17 cellular contexts compared by ENCODE assay signal in genomic region chr1:222552882-222553281, GRCh38. TPM values are rescaled to one million over a fixed set of nuclear protein-coding genes. Genes with fewer than 3 reads are reported as not detected.
"Had no signal": no experiment of that assay in that cellular context is flagged by ENCODE, and none has a peak within 500 bp of the region (broad histone marks: within the 10 kb centered on the region; RNA-seq: fewer than 3 reads in every experiment).

No MANE protein-coding gene starts in this region.

- H3K27ac ChIP-seq: dorsolateral prefrontal cortex, epithelial cell of prostate, gastroesophageal sphincter, heart right ventricle, neutrophil, parathyroid adenoma, sigmoid colon, spleen, thyroid gland, WERI-Rb-1 had no signal

- H3K4me3 ChIP-seq: dorsolateral prefrontal cortex, gastroesophageal sphincter, heart right ventricle, sigmoid colon, spleen, thyroid gland had no signal

- H3K27me3 ChIP-seq: dorsolateral prefrontal cortex, gastroesophageal sphincter, sigmoid colon, spleen, thyroid gland had no signal

- H3K9me3 ChIP-seq: gastroesophageal sphincter, heart right ventricle, neutrophil, sigmoid colon, spleen, thyroid gland had no signal

- H2AFZ ChIP-seq: parathyroid adenoma had no signal

- DNase-seq: activated CD4-positive, alpha-beta T cell treated with anti-CD3 and anti-CD28 coated beads, Interleukin-2, amount 50 U/mL, for 4 hours; activated gamma-delta T cell; dorsolateral prefrontal cortex; endodermal cell; heart right ventricle; immature natural killer cell; kidney glomerular epithelial cell; sigmoid colon; spleen; stimulated activated naive CD4-positive, alpha-beta T cell; T-helper 2 cell; thyroid gland; WERI-Rb-1 had no signal

- H3K4me1 ChIP-seq: gastroesophageal sphincter, heart right ventricle, parathyroid adenoma, sigmoid colon, spleen, thyroid gland had no signal

- H3K36me3 ChIP-seq: thyroid gland, WERI-Rb-1 had no signal

- H3K9ac ChIP-seq: parathyroid adenoma had no signal

RNA-seq across cellular contexts. Expression of gene HHIPL2, which starts 5.0 kb away (rescaled TPM):
- polyA plus RNA-seq: immature natural killer cell had no signal
